Comparison of ENCODE assay signal across 8 cellular contexts in the genomic region with DNA sequence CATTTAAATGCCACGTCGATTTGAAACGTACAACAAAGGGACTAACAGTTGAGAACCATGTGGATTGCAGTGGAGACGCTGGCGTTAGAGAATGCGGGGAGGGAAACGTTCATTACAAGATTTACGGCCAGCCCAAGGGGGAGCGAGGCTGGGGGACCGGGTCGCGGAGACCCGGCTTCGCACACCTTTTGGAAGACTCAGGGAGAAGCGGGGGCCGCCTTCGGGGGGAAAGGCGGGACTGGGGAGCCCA. TPM values are rescaled to one million over a fixed set of nuclear protein-coding genes. Genes with fewer than 3 reads are reported as not detected.
DNase-seq lines count a peak whose midpoint lies in the region; ATAC-seq lines count a peak whose summit lies in the region.

No MANE protein-coding gene starts in this region.

- peak; percentile 3 for ATAC-seq in GM18870 (IDR thresholded peaks at IDR 0.05; ENCODE audit: unreplicated experiment)
- ATAC-seq in naive B cell (ENCODE audit: low read depth in 2 of 2), result peak; percentile 6 to 9
- no peak for ATAC-seq in GM18502 (IDR thresholded peaks at IDR 0.05; ENCODE audit: poor library complexity, unreplicated experiment)
- ATAC-seq in GM19395 (IDR thresholded peaks at IDR 0.05; ENCODE audit: unreplicated experiment), result no peak

- H3K27me3 Mint-ChIP-seq in naive B cell, result peaks cover 4 to 6% (median 5%) of the 10 kb centered on the region in 3 donors

- peak overlapping the region; percentile 96 for H3K27ac ChIP-seq in caudate nucleus (ENCODE audit: low read depth, low read length)

- H3K4me3 Mint-ChIP-seq in naive B cell, result peak overlapping the region; percentile 93 to 98 (median 95)

- H3K9me3 Mint-ChIP-seq in naive B cell, result no peaks in the 10 kb centered on the region

- peak overlapping the region; percentile 84 to 98 (median 97) for H3K27ac Mint-ChIP-seq in naive B cell

- peak; percentile 54 for DNase-seq in LoVo (ENCODE audit: low spot score)
- no peak for DNase-seq in caudate nucleus (lab: John Stamatoyannopoulos, UW)
- no peak for DNase-seq in naive B cell
- no peak for DNase-seq in SKM-1 (lab: John Stamatoyannopoulos, UW; ENCODE audit: unreplicated experiment)
- DNase-seq in middle frontal gyrus (ENCODE audit: extremely low spot score, low spot score), result no peak

- peaks cover 12 to 21% (median 14%) of the 10 kb centered on the region in 3 donors for H3K4me1 Mint-ChIP-seq in naive B cell

- no peaks in the 10 kb centered on the region for H3K36me3 Mint-ChIP-seq in naive B cell

RNA-seq across cellular contexts. Expression of a gene that starts 20.8 kb away (rescaled TPM):
- polyA plus RNA-seq in naive B cell (ENCODE audit: low read depth in 6 of 6), result not detected

RNA-seq across cellular contexts. Expression of a gene that starts 48.8 kb away (rescaled TPM):
- polyA plus RNA-seq in naive B cell (ENCODE audit: low read depth in 6 of 6), result not detected

Comparison
In these comparisons a context has a peak if more than half of its experiments do, and no peak if none do; other contexts are left out.
1. ATAC-seq: peak in GM18870 (single experiment) and naive B cell (2 of 2); none in GM18502 (single experiment) and GM19395 (single experiment).